In the genomic region with DNA sequence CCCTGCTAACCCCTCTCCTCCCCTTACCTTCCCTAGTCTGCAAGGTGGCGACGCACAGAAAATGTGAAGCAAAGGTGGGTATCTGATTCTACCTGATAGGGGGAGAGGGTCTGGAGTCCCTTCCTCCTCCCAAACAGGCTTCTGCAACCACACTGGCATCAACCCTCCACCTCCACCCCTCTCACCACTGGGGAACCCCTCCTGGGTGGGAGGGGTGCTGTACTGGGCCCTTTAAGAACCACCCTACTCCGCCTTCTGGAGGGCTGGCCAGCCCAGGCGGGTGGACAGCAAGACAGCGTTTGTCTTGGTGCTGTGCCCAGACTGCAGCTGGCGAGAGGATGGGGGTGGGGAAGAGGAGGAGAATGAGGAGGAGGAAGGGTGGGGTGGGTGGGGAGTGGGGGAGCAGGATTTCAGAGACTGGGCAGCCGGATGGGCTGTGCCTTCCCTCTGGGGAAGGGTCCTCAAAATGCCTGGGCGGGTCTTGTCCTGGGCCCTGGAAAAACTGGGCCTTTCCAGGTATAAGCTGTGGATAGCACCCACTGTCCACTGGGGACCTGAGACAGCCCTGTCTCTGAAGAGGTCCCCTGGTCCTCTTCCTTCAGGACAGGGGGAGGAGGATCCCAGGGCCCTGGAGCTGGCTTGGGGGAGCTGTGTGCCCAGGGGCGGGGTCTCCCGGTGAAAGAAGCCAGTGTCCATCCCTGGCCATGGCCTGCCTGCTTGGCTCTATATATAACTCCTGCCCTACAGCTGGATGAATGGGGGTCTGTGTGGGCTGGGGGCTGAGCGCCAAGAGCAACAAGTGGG, we compare ENCODE assay signal across 9 cellular contexts. TPM values are rescaled to one million over a fixed set of nuclear protein-coding genes. Genes with fewer than 3 reads are reported as not detected.
DNase-seq lines count a peak whose midpoint lies in the region; ATAC-seq, FAIRE-seq and TF ChIP-seq lines count a peak whose summit lies in the region.
"Had no signal": no experiment of that assay in that cellular context is flagged by ENCODE, and none has a peak within 500 bp of the region (broad histone marks: within the 10 kb centered on the region; RNA-seq: fewer than 3 reads in every experiment).

No MANE protein-coding gene starts in this region.

- peaks cover 9 to 75% (median 45%) of the 10 kb centered on the region in 4 donors for H3K4me1 ChIP-seq in liver (ENCODE audit: control insufficient read depth in 4 of 4, insufficient read depth in 4 of 4, low read length in 3 of 4)
- peaks cover 9 to 85% (median 65%) of the 10 kb centered on the region in 4 donors for H3K4me1 ChIP-seq in tibial artery

- H3K27ac ChIP-seq in caudate nucleus (ENCODE audit: low read depth, low read length): peak overlapping the region; percentile 99
- H3K27ac ChIP-seq in liver (ENCODE audit: low read depth in 1 of 2, low read length in 2 of 2): peak overlapping the region; percentile 94 to 98
- peak overlapping the region; percentile 99 for H3K27ac ChIP-seq in tibial artery

- H3K9ac ChIP-seq in liver (ENCODE audit: low read depth in 1 of 2, low read length in 2 of 2): peak overlapping the region; percentile 31 to 66

- intact Hi-C loops in tibial artery (cut with DNase I; ENCODE audit: low total_unique reads): no loop called here

- no peak for FAIRE-seq in D721Med (lab: Jason Lieb, UNC)
- FAIRE-seq: A204.1 had no signal

- no peak for ATAC-seq in GM19467 (IDR thresholded peaks at IDR 0.05; ENCODE audit: unreplicated experiment)

- TF ChIP-seq RAD21 in liver (IDR thresholded peaks at IDR 0.05): no peak

- H3K27me3 ChIP-seq in liver (ENCODE audit: control insufficient read depth in 4 of 4, insufficient read depth in 4 of 4, low read length in 3 of 4) (no peaks in the 10 kb centered on the region), tibial artery (no peaks in the 10 kb centered on the region)

- H3K9me3 ChIP-seq in liver (ENCODE audit: control insufficient read depth in 4 of 4, low read length in 3 of 4) (no peaks in the 10 kb centered on the region), tibial artery (no peaks in the 10 kb centered on the region)

- WGBS in liver: 29% methylated on average over 11 of the region's 11 CpGs

- H3K4me3 ChIP-seq in liver (ENCODE audit: low read depth in 1 of 3, low read length in 3 of 3) (peak overlapping the region; percentile 8 to 94 (median 80)), tibial artery (peak overlapping the region; percentile 71 to 79)

- no peak for TF ChIP-seq CTCF in liver (IDR thresholded peaks at IDR 0.05; ENCODE audit: low read depth, low read length, missing input control)
- peak in 1 of 2 experiments; percentile 9 for TF ChIP-seq CTCF in tibial artery (IDR thresholded peaks at IDR 0.05)
- TF ChIP-seq CTCF in D721Med (IDR thresholded peaks at IDR 0.05; ENCODE audit: insufficient read depth, missing control alignments): no peak

- DNase-seq in DMS 273 (lab: John Stamatoyannopoulos, UW; ENCODE audit: unreplicated experiment) (peak; percentile 36), DMS 273 treated with DMSO at 0.1 percent for 48 hours (lab: John Stamatoyannopoulos, UW) (no peak), caudate nucleus (lab: John Stamatoyannopoulos, UW) (peak in 59 of 61 donors; percentile 13 to 95 (median 86)), tibial artery (peak; percentile 96 to 98), NCI-H1694 treated with DMSO at 0.1 percent for 48 hours (lab: John Stamatoyannopoulos, UW) (no peak), D721Med (ENCODE audit: insufficient read length, low spot score) (no peak)

- H3K36me3 ChIP-seq in liver (ENCODE audit: control insufficient read depth in 4 of 4, insufficient read depth in 3 of 4, low read depth in 1 of 4, low read length in 3 of 4) (peaks cover 3 to 18% (median 16%) of the 10 kb centered on the region in 4 donors), tibial artery (peaks cover 28 to 36% (median 32%) of the 10 kb centered on the region in 3 donors)

TF ChIP-seq in liver, 16 proteins besides CTCF, POLR2A, EP300 and RAD21:
- TF ChIP-seq FOXA1 (IDR thresholded peaks at IDR 0.05) (no peak), HNF4A (conservative IDR thresholded peaks at IDR 0.05) (peak in 1 of 2 donors; percentile 47), SP1 (IDR thresholded peaks at IDR 0.05) (peak; percentile 45), RXRA (IDR thresholded peaks at IDR 0.05) (peak; percentile 22 to 37), EGR1 (IDR thresholded peaks at IDR 0.05; ENCODE audit: low read depth in 2 of 2) (peak in 1 of 2 donors; percentile 18), MAX (IDR thresholded peaks at IDR 0.05) (peak; percentile 55), TAF1 (conservative IDR thresholded peaks at IDR 0.05) (no peak), NR2F2 (IDR thresholded peaks at IDR 0.05) (peak; percentile 25), JUND (IDR thresholded peaks at IDR 0.05) (no peak), YY1 (IDR thresholded peaks at IDR 0.05) (peak; percentile 30)
- TF ChIP-seq, protein P1, sequence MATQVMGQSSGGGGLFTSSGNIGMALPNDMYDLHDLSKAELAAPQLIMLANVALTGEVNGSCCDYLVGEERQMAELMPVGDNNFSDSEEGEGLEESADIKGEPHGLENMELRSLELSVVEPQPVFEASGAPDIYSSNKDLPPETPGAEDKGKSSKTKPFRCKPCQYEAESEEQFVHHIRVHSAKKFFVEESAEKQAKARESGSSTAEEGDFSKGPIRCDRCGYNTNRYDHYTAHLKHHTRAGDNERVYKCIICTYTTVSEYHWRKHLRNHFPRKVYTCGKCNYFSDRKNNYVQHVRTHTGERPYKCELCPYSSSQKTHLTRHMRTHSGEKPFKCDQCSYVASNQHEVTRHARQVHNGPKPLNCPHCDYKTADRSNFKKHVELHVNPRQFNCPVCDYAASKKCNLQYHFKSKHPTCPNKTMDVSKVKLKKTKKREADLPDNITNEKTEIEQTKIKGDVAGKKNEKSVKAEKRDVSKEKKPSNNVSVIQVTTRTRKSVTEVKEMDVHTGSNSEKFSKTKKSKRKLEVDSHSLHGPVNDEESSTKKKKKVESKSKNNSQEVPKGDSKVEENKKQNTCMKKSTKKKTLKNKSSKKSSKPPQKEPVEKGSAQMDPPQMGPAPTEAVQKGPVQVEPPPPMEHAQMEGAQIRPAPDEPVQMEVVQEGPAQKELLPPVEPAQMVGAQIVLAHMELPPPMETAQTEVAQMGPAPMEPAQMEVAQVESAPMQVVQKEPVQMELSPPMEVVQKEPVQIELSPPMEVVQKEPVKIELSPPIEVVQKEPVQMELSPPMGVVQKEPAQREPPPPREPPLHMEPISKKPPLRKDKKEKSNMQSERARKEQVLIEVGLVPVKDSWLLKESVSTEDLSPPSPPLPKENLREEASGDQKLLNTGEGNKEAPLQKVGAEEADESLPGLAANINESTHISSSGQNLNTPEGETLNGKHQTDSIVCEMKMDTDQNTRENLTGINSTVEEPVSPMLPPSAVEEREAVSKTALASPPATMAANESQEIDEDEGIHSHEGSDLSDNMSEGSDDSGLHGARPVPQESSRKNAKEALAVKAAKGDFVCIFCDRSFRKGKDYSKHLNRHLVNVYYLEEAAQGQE (IDR thresholded peaks at IDR 0.05): peak; percentile 95

RNA-seq across cellular contexts. Expression of gene TNS2, which starts 2.8 kb away (rescaled TPM):
- 10 to 100 TPM; 11.7 to 94.0 TPM for total RNA-seq in liver
- 10 to 100 TPM; 44.7 to 47.2 TPM for polyA plus RNA-seq in liver

RNA-seq across cellular contexts. Expression of gene SPRYD3, which starts 26.6 kb away (rescaled TPM):
- 10 to 100 TPM in 1 of 2 donors, 1 to 10 TPM in 1; 6.0 to 15.2 TPM for total RNA-seq in liver
- polyA plus RNA-seq in liver: 10 to 100 TPM; 11.3 to 20.3 TPM

RNA-seq across cellular contexts. Expression of gene IGFBP6, which starts 44.8 kb away (rescaled TPM):
- total RNA-seq in liver: 10 to 100 TPM in 1 of 2 donors, 1 to 10 TPM in 1; 1.6 to 13.6 TPM
- polyA plus RNA-seq in liver: 10 to 100 TPM; 10.5 to 17.6 TPM

RNA-seq across cellular contexts. Expression of gene EIF4B, which starts 46.4 kb away (rescaled TPM):
- 100 to 1,000 TPM; 264 to 273 TPM for total RNA-seq in liver
- polyA plus RNA-seq in liver: 10 to 100 TPM; 32.1 to 73.2 TPM

RNA-seq across cellular contexts. Expression of gene SOAT2, which starts 50.7 kb away (rescaled TPM):
- 1 to 10 TPM in 1 of 2 donors, under 1 TPM in 1; 0.92 to 9.4 TPM for total RNA-seq in liver
- 1 to 10 TPM in 1 of 2 donors, under 1 TPM in 1; 0.48 to 1.6 TPM for polyA plus RNA-seq in liver

Comparison
In these comparisons a context has a peak if more than half of its experiments do, and no peak if none do; other contexts are left out.
1. DNase-seq: peak in DMS 273 (single experiment), caudate nucleus (59 of 61) and tibial artery (2 of 2); none in DMS 273 treated with DMSO at 0.1 percent for 48 hours (single experiment), NCI-H1694 treated with DMSO at 0.1 percent for 48 hours (single experiment) and D721Med (single experiment).
2. Peak in every context shown above with its lines, with median percentiles within 50 percentile points of each other: H3K27ac ChIP-seq.